In genomic region chr5:90529234-90529938, GRCh38 we compare ENCODE assay signal across 1 cellular context.
TF ChIP-seq lines count a peak whose summit lies in the region.

Gene LYSMD3 (minus strand): TSS chr5:90529584. CDS start chr5:90525289, 4,295 bp downstream.

TF ChIP-seq in HepG2, 621 proteins besides CTCF, POLR2A, EP300 and RAD21 (continued from another document and continues in another):
- TF ChIP-seq, protein P1, sequence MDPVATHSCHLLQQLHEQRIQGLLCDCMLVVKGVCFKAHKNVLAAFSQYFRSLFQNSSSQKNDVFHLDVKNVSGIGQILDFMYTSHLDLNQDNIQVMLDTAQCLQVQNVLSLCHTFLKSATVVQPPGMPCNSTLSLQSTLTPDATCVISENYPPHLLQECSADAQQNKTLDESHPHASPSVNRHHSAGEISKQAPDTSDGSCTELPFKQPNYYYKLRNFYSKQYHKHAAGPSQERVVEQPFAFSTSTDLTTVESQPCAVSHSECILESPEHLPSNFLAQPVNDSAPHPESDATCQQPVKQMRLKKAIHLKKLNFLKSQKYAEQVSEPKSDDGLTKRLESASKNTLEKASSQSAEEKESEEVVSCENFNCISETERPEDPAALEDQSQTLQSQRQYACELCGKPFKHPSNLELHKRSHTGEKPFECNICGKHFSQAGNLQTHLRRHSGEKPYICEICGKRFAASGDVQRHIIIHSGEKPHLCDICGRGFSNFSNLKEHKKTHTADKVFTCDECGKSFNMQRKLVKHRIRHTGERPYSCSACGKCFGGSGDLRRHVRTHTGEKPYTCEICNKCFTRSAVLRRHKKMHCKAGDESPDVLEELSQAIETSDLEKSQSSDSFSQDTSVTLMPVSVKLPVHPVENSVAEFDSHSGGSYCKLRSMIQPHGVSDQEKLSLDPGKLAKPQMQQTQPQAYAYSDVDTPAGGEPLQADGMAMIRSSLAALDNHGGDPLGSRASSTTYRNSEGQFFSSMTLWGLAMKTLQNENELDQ (CRISPR knock-in tag; IDR thresholded peaks at IDR 0.05; ENCODE audit: borderline replicate concordance) = no peak
- TF ChIP-seq, protein P2, sequence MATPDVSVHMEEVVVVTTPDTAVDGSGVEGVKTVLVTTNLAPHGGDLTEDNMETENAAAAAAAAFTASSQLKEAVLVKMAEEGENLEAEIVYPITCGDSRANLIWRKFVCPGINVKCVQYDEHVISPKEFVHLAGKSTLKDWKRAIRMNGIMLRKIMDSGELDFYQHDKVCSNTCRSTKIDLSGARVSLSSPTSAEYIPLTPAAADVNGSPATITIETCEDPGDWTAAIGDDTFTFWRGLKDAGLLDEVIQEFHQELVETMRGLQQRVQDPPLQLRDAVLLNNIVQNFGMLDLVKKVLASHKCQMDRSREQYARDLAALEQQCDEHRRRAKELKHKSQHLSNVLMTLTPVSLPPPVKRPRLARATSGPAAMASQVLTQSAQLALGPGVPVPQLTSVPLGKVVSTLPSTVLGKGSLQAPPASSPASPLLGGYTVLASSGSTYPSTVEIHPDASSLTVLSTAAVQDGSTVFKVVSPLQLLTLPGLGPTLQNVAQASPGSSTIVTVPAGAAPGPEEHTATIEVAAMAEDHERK (CRISPR knock-in tag; IDR thresholded peaks at IDR 0.05; ENCODE audit: low read depth) = peak; percentile 97
- TF ChIP-seq, protein P3, sequence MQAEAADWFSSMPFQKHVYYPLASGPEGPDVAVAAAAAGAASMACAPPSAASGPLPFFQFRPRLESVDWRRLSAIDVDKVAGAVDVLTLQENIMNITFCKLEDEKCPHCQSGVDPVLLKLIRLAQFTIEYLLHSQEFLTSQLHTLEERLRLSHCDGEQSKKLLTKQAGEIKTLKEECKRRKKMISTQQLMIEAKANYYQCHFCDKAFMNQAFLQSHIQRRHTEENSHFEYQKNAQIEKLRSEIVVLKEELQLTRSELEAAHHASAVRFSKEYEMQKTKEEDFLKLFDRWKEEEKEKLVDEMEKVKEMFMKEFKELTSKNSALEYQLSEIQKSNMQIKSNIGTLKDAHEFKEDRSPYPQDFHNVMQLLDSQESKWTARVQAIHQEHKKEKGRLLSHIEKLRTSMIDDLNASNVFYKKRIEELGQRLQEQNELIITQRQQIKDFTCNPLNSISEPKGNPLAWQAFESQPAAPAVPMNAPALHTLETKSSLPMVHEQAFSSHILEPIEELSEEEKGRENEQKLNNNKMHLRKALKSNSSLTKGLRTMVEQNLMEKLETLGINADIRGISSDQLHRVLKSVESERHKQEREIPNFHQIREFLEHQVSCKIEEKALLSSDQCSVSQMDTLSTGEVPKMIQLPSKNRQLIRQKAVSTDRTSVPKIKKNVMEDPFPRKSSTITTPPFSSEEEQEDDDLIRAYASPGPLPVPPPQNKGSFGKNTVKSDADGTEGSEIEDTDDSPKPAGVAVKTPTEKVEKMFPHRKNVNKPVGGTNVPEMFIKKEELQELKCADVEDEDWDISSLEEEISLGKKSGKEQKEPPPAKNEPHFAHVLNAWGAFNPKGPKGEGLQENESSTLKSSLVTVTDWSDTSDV (CRISPR knock-in tag; IDR thresholded peaks at IDR 0.05) = no peak; the same call in 1 of the 2 replicates
- TF ChIP-seq ZNF501 (CRISPR knock-in tag; IDR thresholded peaks at IDR 0.05) (peak; percentile 92), ZNF232 (CRISPR knock-in tag; IDR thresholded peaks at IDR 0.05; ENCODE audit: borderline replicate concordance) (no peak), ZNF710 (CRISPR knock-in tag; IDR thresholded peaks at IDR 0.05; ENCODE audit: borderline replicate concordance) (no peak), ZNF556 (CRISPR knock-in tag; IDR thresholded peaks at IDR 0.05; ENCODE audit: borderline replicate concordance) (no peak; the same call in 1 of the 2 replicates), ATAD3A (CRISPR knock-in tag; IDR thresholded peaks at IDR 0.05) (no peak), SP1 (IDR thresholded peaks at IDR 0.05) (no peak), SP1 (CRISPR knock-in tag; IDR thresholded peaks at IDR 0.05) (peak; percentile 88), ATRX (CRISPR knock-in tag; IDR thresholded peaks at IDR 0.05; ENCODE audit: borderline replicate concordance) (no peak), PRDM10 (CRISPR knock-in tag; IDR thresholded peaks at IDR 0.05; ENCODE audit: low read depth) (peak; percentile 47; the same call in 1 of the 2 replicates), DMAP1 (CRISPR knock-in tag; IDR thresholded peaks at IDR 0.05) (peak; percentile 85), ZNF761 (CRISPR knock-in tag; conservative IDR thresholded peaks at IDR 0.05) (no peak; the same call in 1 of the 2 replicates), ATF1 (CRISPR knock-in tag; IDR thresholded peaks at IDR 0.05) (peak; percentile 67; the same call in 1 of the 2 replicates), RFX1 (IDR thresholded peaks at IDR 0.05) (no peak), PCBP2 (optimal IDR thresholded peaks at IDR 0.05; ENCODE audit: low read depth, low read length, poor library complexity, severe bottlenecking) (no peak), PAWR (CRISPR knock-in tag; IDR thresholded peaks at IDR 0.05; ENCODE audit: borderline replicate concordance) (0 out of 2 replicates have a peak, but pooled peaks have one; percentile 46), ZBTB7A (CRISPR knock-in tag; IDR thresholded peaks at IDR 0.05) (0 out of 2 replicates have a peak, but pooled peaks have one; percentile 39), ZNF746 (CRISPR knock-in tag; IDR thresholded peaks at IDR 0.05) (no peak), ZNF180 (CRISPR knock-in tag; IDR thresholded peaks at IDR 0.05; ENCODE audit: borderline replicate concordance, low read depth) (no peak), MXD4 (CRISPR knock-in tag; IDR thresholded peaks at IDR 0.05) (no peak), FOXC1 (CRISPR knock-in tag; IDR thresholded peaks at IDR 0.05; ENCODE audit: borderline replicate concordance) (peak; percentile 82; the same call in 1 of the 2 replicates), ZNF589 (CRISPR knock-in tag; conservative IDR thresholded peaks at IDR 0.05) (peak; percentile 72; the same call in 1 of the 2 replicates), ZNF367 (CRISPR knock-in tag; IDR thresholded peaks at IDR 0.05; ENCODE audit: borderline replicate concordance) (no peak; the same call in 1 of the 2 replicates), ZSCAN12 (CRISPR knock-in tag; IDR thresholded peaks at IDR 0.05) (no peak), NRL (CRISPR knock-in tag; IDR thresholded peaks at IDR 0.05; ENCODE audit: borderline replicate concordance) (peak; percentile 62; the same call in 1 of the 2 replicates), ZNF891 (CRISPR knock-in tag; IDR thresholded peaks at IDR 0.05) (peak; percentile 10; the same call in 1 of the 2 replicates), MTF1 (CRISPR knock-in tag; IDR thresholded peaks at IDR 0.05) (no peak), HDAC1 (CRISPR knock-in tag; IDR thresholded peaks at IDR 0.05) (peak; percentile 78), ZNF768 (CRISPR knock-in tag; IDR thresholded peaks at IDR 0.05) (no peak), CBX5 (CRISPR knock-in tag; IDR thresholded peaks at IDR 0.05; ENCODE audit: borderline replicate concordance) (peak; percentile 11; the same call in 1 of the 2 replicates), SRF (IDR thresholded peaks at IDR 0.05; ENCODE audit: low read depth, low read length) (peak; percentile 63; the same call in 1 of the 2 replicates), ZNF512 (CRISPR knock-in tag; IDR thresholded peaks at IDR 0.05) (no peak)
- TF ChIP-seq, protein P4, sequence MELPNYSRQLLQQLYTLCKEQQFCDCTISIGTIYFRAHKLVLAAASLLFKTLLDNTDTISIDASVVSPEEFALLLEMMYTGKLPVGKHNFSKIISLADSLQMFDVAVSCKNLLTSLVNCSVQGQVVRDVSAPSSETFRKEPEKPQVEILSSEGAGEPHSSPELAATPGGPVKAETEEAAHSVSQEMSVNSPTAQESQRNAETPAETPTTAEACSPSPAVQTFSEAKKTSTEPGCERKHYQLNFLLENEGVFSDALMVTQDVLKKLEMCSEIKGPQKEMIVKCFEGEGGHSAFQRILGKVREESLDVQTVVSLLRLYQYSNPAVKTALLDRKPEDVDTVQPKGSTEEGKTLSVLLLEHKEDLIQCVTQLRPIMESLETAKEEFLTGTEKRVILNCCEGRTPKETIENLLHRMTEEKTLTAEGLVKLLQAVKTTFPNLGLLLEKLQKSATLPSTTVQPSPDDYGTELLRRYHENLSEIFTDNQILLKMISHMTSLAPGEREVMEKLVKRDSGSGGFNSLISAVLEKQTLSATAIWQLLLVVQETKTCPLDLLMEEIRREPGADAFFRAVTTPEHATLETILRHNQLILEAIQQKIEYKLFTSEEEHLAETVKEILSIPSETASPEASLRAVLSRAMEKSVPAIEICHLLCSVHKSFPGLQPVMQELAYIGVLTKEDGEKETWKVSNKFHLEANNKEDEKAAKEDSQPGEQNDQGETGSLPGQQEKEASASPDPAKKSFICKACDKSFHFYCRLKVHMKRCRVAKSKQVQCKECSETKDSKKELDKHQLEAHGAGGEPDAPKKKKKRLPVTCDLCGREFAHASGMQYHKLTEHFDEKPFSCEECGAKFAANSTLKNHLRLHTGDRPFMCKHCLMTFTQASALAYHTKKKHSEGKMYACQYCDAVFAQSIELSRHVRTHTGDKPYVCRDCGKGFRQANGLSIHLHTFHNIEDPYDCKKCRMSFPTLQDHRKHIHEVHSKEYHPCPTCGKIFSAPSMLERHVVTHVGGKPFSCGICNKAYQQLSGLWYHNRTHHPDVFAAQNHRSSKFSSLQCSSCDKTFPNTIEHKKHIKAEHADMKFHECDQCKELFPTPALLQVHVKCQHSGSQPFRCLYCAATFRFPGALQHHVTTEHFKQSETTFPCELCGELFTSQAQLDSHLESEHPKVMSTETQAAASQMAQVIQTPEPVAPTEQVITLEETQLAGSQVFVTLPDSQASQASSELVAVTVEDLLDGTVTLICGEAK (IDR thresholded peaks at IDR 0.05) = no peak
- TF ChIP-seq, protein P4 (CRISPR knock-in tag; IDR thresholded peaks at IDR 0.05) = peak; percentile 39; the same call in 1 of the 2 replicates
